In genomic region chr11:119693253-119693815, GRCh38 we compare ENCODE assay signal across 19 cellular contexts. TPM values are rescaled to one million over a fixed set of nuclear protein-coding genes. Genes with fewer than 3 reads are reported as not detected.
A peak's percentile ranks its signal among the peaks of the same experiment; 100 is the strongest.
DNase-seq lines count a peak whose midpoint lies in the region; ATAC-seq, FAIRE-seq and TF ChIP-seq lines count a peak whose summit lies in the region.
"Had no signal": no experiment of that assay in that cellular context is flagged by ENCODE, and none has a peak within 500 bp of the region (broad histone marks: within the 10 kb centered on the region; RNA-seq: fewer than 3 reads in every experiment).

No MANE protein-coding gene starts in this region.

- no peak overlapping the region; the same call in 1 of the 2 replicates for H2BK5ac ChIP-seq in H1 (ENCODE audit: low read depth, low read length)

- H3K4me1 ChIP-seq in H1 (replicated peaks in 1 of 4; ENCODE audit: control insufficient read depth in 3 of 4, insufficient read depth in 4 of 4, low read length in 3 of 4) (peaks cover 11 to 74% (median 50%) of the 10 kb centered on the region in 4 experiments), thymus (ENCODE audit: control insufficient read depth, insufficient read depth, low read length) (peaks cover 36% of the 10 kb centered on the region)
- H3K4me1 ChIP-seq: psoas muscle had no signal

- H2BK120ac ChIP-seq in H1 (replicated peaks; ENCODE audit: low read depth, low read length) = no peak overlapping the region

- H3K79me1 ChIP-seq in H1 (ENCODE audit: low read depth, low read length) = peaks cover 39% of the 10 kb centered on the region

- H3K4ac ChIP-seq in H1 (replicated peaks; ENCODE audit: insufficient read length, low read depth, low read length) = no peak overlapping the region

- H3K9me3 Mint-ChIP-seq in activated CD4-positive, alpha-beta T cell treated with anti-CD3 and anti-CD28 coated beads for 36 hours (ENCODE audit: low read depth) = no peaks in the 10 kb centered on the region
- H3K9me3 Mint-ChIP-seq: activated CD4-positive, alpha-beta T cell treated with anti-CD3 and anti-CD28 coated beads, Interleukin-2, amount 10 ng/mL, durations not matched to agents 24 days and 14 days; IgD-negative memory B cell; stimulated activated naive CD8-positive, alpha-beta T cell treated with anti-CD3 and anti-CD28 coated beads, Interleukin-15, amount 100 ng/mL, for 72 hours; T-helper 1 cell treated with Interleukin-12 subunit alpha and Interleukin-12 subunit beta and Interleukin-4 antibody, amounts not matched to agents 30 μg/mL and 1 μg/mL, for 36 hours had no signal

- no peak for DNase-seq in activated CD4-positive, alpha-beta T cell treated with anti-CD3 and anti-CD28 coated beads for 36 hours
- no peak for DNase-seq in activated CD4-positive, alpha-beta T cell treated with anti-CD3 and anti-CD28 coated beads for 48 hours
- peak; percentile 44 to 58 for DNase-seq in NCI-H526 (lab: John Stamatoyannopoulos, UW)
- no peak for DNase-seq in H1 (ENCODE audit: low read depth in 1 of 2, low spot score in 2 of 2)
- DNase-seq in NCI-H2196 (lab: John Stamatoyannopoulos, UW; ENCODE audit: unreplicated experiment) = no peak
- no peak for DNase-seq in epidermal melanocyte (ENCODE audit: insufficient read length, low spot score)
- DNase-seq in SIG-M5 (lab: John Stamatoyannopoulos, UW) = no peak
- DNase-seq: activated CD4-positive, alpha-beta T cell treated with anti-CD3 and anti-CD28 coated beads, Interleukin-2, amount 10 ng/mL, durations not matched to agents 24 days and 14 days; CD8-positive, alpha-beta memory T cell; foreskin melanocyte; GF-D8; left ventricle myocardium inferior; NCI-H1092 treated with DMSO at 0.1 percent for 48 hours; NCI-H446; psoas muscle; stimulated activated naive CD8-positive, alpha-beta T cell treated with anti-CD3 and anti-CD28 coated beads, Interleukin-15, amount 100 ng/mL, for 72 hours had no signal

- no peak overlapping the region for H2BK15ac ChIP-seq in H1 (ENCODE audit: low read length)

- CTCF ChIA-PET in activated CD4-positive, alpha-beta T cell treated with anti-CD3 and anti-CD28 coated beads for 36 hours (lab: Charles Lee) = interaction anchor here (0.7 to 1.2 kb wide), 4 partner anchors 9 to 415 kb away, joined by 3 to 5 read pairs (median 3); no protein-coding TSS in a partner anchor
- CTCF ChIA-PET in H1 (lab: Charles Lee; ENCODE audit: partially characterized antibody) = interaction anchor here (0.6 to 9.2 kb wide), 22 partner anchors 8 to 420 kb away, joined by 3 to 110 read pairs (median 4); partner anchors contain the start of gene NECTIN1

- no peak overlapping the region for H3K27ac Mint-ChIP-seq in activated CD4-positive, alpha-beta T cell treated with anti-CD3 and anti-CD28 coated beads for 36 hours
- H3K27ac Mint-ChIP-seq: activated CD4-positive, alpha-beta T cell treated with anti-CD3 and anti-CD28 coated beads, Interleukin-2, amount 10 ng/mL, durations not matched to agents 24 days and 14 days; T-helper 1 cell treated with Interleukin-12 subunit alpha and Interleukin-12 subunit beta and Interleukin-4 antibody, amounts not matched to agents 30 μg/mL and 1 μg/mL, for 36 hours had no signal

- H3K27me3 ChIP-seq in H1 (replicated peaks in 1 of 4; ENCODE audit: control insufficient read depth in 3 of 4, extremely low read depth in 1 of 4, insufficient read depth in 3 of 4, low read length in 3 of 4) (no peaks in the 10 kb centered on the region), thymus (ENCODE audit: control insufficient read depth, insufficient read depth) (no peaks in the 10 kb centered on the region)

- no peak overlapping the region for H3K14ac ChIP-seq in H1 (ENCODE audit: insufficient read length)

- no peak overlapping the region for H2AFZ ChIP-seq in H1 (ENCODE audit: low read length)

- H3K4me3 ChIP-seq in H1 (ENCODE audit: extremely low read depth in 1 of 4, insufficient read depth in 2 of 4, low read depth in 3 of 4, low read length in 4 of 4) (no peak overlapping the region), thymus (ENCODE audit: low read length) (no peak overlapping the region)
- H3K4me3 ChIP-seq: left ventricle myocardium inferior, psoas muscle had no signal

- H3K23ac ChIP-seq in H1 (ENCODE audit: insufficient read length) = no peak overlapping the region

- no peak overlapping the region for H2BK12ac ChIP-seq in H1 (ENCODE audit: low read depth, low read length)

- no peak for FAIRE-seq in H1 (lab: Jason Lieb, UNC)

- H3K27ac ChIP-seq in H1 (ENCODE audit: low read depth, low read length) = no peak overlapping the region
- H3K27ac ChIP-seq in thymus (ENCODE audit: low read depth) = peak overlapping the region; percentile 68
- H3K27ac ChIP-seq: left ventricle myocardium inferior, psoas muscle had no signal

- peaks cover 14% of the 10 kb centered on the region for H3K4me1 Mint-ChIP-seq in activated CD4-positive, alpha-beta T cell treated with anti-CD3 and anti-CD28 coated beads for 36 hours

- H4K91ac ChIP-seq in H1 (replicated peaks; ENCODE audit: insufficient read length, low read length) = no peak overlapping the region

- intact Hi-C loops in activated CD4-positive, alpha-beta T cell treated with anti-CD3 and anti-CD28 coated beads for 36 hours (cut with DNase I, micrococcal nuclease) = no loop called here

- no peak overlapping the region for H3K9ac ChIP-seq in H1 (replicated peaks in 1 of 4; ENCODE audit: extremely low read depth in 1 of 4, low read depth in 3 of 4, low read length in 3 of 4)

- POLR2A ChIA-PET in activated CD4-positive, alpha-beta T cell treated with anti-CD3 and anti-CD28 coated beads for 36 hours (lab: Charles Lee) = no interaction called here
- POLR2A ChIA-PET in H1 (lab: Charles Lee; ENCODE audit: partially characterized antibody) = interaction anchor here (0.6 to 1.6 kb wide), 6 partner anchors 9 to 767 kb away, joined by 3 to 4 read pairs (median 3); no protein-coding TSS in a partner anchor

- peaks cover 0 to 90% of the 10 kb centered on the region in 2 experiments; a peak in 2 of 4 replicates for H3K79me2 ChIP-seq in H1 (ENCODE audit: control insufficient read depth in 1 of 2, insufficient read depth in 2 of 2, low read length in 2 of 2)

- H3K56ac ChIP-seq in H1 (replicated peaks; ENCODE audit: insufficient read length, low read depth, low read length) = no peak overlapping the region

- WGBS in H1 (ENCODE audit: extremely low coverage in 1 of 2, insufficient coverage in 1 of 2, insufficient read length in 1 of 2, insufficient replicate concordance in 2 of 2, low coverage in 1 of 2, low lambda C conversion rate in 2 of 2, missing lambda C conversion rate in 1 of 2), 2 experiments = 75% methylated on average over 6 of the region's 7 CpGs; no CpG with 5 or more reads in 1 of the 2 experiments
- 66% methylated on average over 7 of the region's 7 CpGs for WGBS in thymus

- TF ChIP-seq RAD21 in H1 (IDR thresholded peaks at IDR 0.05 in 1 of 2, conservative IDR thresholded peaks at IDR 0.05 in 1 of 2; ENCODE audit: low read depth in 2 of 2, low read length in 2 of 2) = no peak

- H4K5ac ChIP-seq in H1 (ENCODE audit: insufficient read length, low read depth, low read length) = no peak overlapping the region

- H3K9me3 ChIP-seq in H1 (ENCODE audit: insufficient read depth in 2 of 2, low read depth in 1 of 2, low read length in 1 of 2) (no peaks in the 10 kb centered on the region), thymus (ENCODE audit: control insufficient read depth) (no peaks in the 10 kb centered on the region)
- H3K9me3 ChIP-seq: left ventricle myocardium inferior, psoas muscle had no signal

- H3K27me3 Mint-ChIP-seq in activated CD4-positive, alpha-beta T cell treated with anti-CD3 and anti-CD28 coated beads for 36 hours = no peaks in the 10 kb centered on the region
- H3K27me3 Mint-ChIP-seq: activated CD4-positive, alpha-beta T cell treated with anti-CD3 and anti-CD28 coated beads, Interleukin-2, amount 10 ng/mL, durations not matched to agents 24 days and 14 days had no signal

- no peak overlapping the region for H3K18ac ChIP-seq in H1 (ENCODE audit: extremely low read depth, low read length)

- no peak overlapping the region for H3K4me3 Mint-ChIP-seq in activated CD4-positive, alpha-beta T cell treated with anti-CD3 and anti-CD28 coated beads for 36 hours
- H3K4me3 Mint-ChIP-seq: activated CD4-positive, alpha-beta T cell treated with anti-CD3 and anti-CD28 coated beads, Interleukin-2, amount 10 ng/mL, durations not matched to agents 24 days and 14 days; stimulated activated naive CD8-positive, alpha-beta T cell treated with anti-CD3 and anti-CD28 coated beads, Interleukin-15, amount 100 ng/mL, for 72 hours; T-helper 1 cell treated with Interleukin-12 subunit alpha and Interleukin-12 subunit beta and Interleukin-4 antibody, amounts not matched to agents 30 μg/mL and 1 μg/mL, for 36 hours had no signal

- H2BK20ac ChIP-seq in H1 (ENCODE audit: low read length) = no peak overlapping the region

- ATAC-seq in activated CD4-positive, alpha-beta T cell treated with anti-CD3 and anti-CD28 coated beads for 36 hours = peak; percentile 36
- ATAC-seq: psoas muscle; stimulated activated naive CD8-positive, alpha-beta T cell treated with anti-CD3 and anti-CD28 coated beads, Interleukin-15, amount 100 ng/mL, for 72 hours had no signal

- H4K20me1 ChIP-seq in H1 (replicated peaks in 1 of 2; ENCODE audit: control insufficient read depth in 1 of 2, insufficient read depth in 2 of 2, low read length in 2 of 2) = peaks cover 46 to 53% of the 10 kb centered on the region in 2 experiments

- no peak for TF ChIP-seq POLR2A in H1 (IDR thresholded peaks at IDR 0.05; ENCODE audit: control extremely low read depth in 1 of 2, low read depth in 2 of 2, low read length in 2 of 2)

- TF ChIP-seq CTCF in H1 (IDR thresholded peaks at IDR 0.05; ENCODE audit: control extremely low read depth in 1 of 3, insufficient read depth in 1 of 3, low read depth in 1 of 3, low read length in 3 of 3) = no peak

- 0 out of 2 replicates have a peak overlapping the region, but pooled peaks have one; percentile 15 for H2AK5ac ChIP-seq in H1 (ENCODE audit: low read depth, low read length)

- no peaks in the 10 kb centered on the region for H3K23me2 ChIP-seq in H1 (ENCODE audit: low read depth, low read length)

- peak overlapping the region in 1 of 2 experiments; percentile 25; a peak in 1 of 4 replicates for H3K4me2 ChIP-seq in H1 (ENCODE audit: insufficient read depth in 1 of 2, low read depth in 2 of 2, low read length in 2 of 2)

- no peak for TF ChIP-seq EP300 in H1 (IDR thresholded peaks at IDR 0.05; ENCODE audit: borderline replicate concordance in 1 of 2, low read depth in 2 of 2, low read length in 2 of 2)

- H3K36me3 Mint-ChIP-seq in activated CD4-positive, alpha-beta T cell treated with anti-CD3 and anti-CD28 coated beads for 36 hours (ENCODE audit: low read depth) = no peaks in the 10 kb centered on the region
- H3K36me3 Mint-ChIP-seq: CD8-positive, alpha-beta memory T cell; IgD-negative memory B cell had no signal

- H4K8ac ChIP-seq in H1 (ENCODE audit: extremely low read depth, insufficient read depth, low read length) = no peak overlapping the region

- 0 out of 8 replicates have a peak, but pooled peaks cover 0 to 2% (median 0%) of the 10 kb centered on the region in 4 experiments for H3K36me3 ChIP-seq in H1 (ENCODE audit: control insufficient read depth in 2 of 4, insufficient read depth in 4 of 4, low read length in 3 of 4)
- no peaks in the 10 kb centered on the region for H3K36me3 ChIP-seq in thymus (ENCODE audit: control insufficient read depth, insufficient read depth)
- H3K36me3 ChIP-seq: left ventricle myocardium inferior had no signal

RNA-seq across cellular contexts. Expression of gene NECTIN1, which starts 35.7 kb away (rescaled TPM):
- total RNA-seq in activated CD4-positive, alpha-beta T cell treated with anti-CD3 and anti-CD28 coated beads for 36 hours = 1 to 10 TPM; 1.6 to 1.7 TPM
- total RNA-seq in H1 (2021; fragmentation: NEBNext Ultra II Directional; extraction: Animal tissue kit (Norgen Biotek cat#: 25700)) = 97.6 and 97.7 TPM in 2 replicates
- polyA plus RNA-seq in H1 (2011; rRNA removed) (43.2 and 63.0 TPM in 2 replicates), thymus (11.7 TPM)
- 43.8 TPM for polyA plus RNA-seq in H1 (2011; cell fraction: cytosol; rRNA removed)
- polyA plus RNA-seq in H1 (2011; cell fraction: nucleus; rRNA removed) = 74.6 TPM
- polyA plus RNA-seq in H1 (2012, experiment 1 of 2) = 69.0 to 102 TPM (median 89.4 TPM) in 4 replicates
- 73.5 TPM for polyA plus RNA-seq in H1 (2012, experiment 2 of 2)
- polyA plus RNA-seq in H1 (2013, experiment 1 of 2) = 93.0 TPM
- 97.4 TPM for polyA plus RNA-seq in H1 (2013, experiment 2 of 2)
- polyA minus RNA-seq in H1 (2011; rRNA and poly(A)+ RNA removed) = 104 and 120 TPM in 2 replicates
- polyA minus RNA-seq in H1 (2011; cell fraction: cytosol; rRNA and poly(A)+ RNA removed) = 68.6 TPM
- polyA minus RNA-seq in H1 (2011; cell fraction: nucleus; rRNA and poly(A)+ RNA removed) = 58.5 TPM

Comparison
In these comparisons a context has a peak if more than half of its experiments do, and no peak if none do; other contexts are left out.
1. DNase-seq: peak in NCI-H526 (2 of 2); none in activated CD4-positive, alpha-beta T cell treated with anti-CD3 and anti-CD28 coated beads for 36 hours (single experiment), activated CD4-positive, alpha-beta T cell treated with anti-CD3 and anti-CD28 coated beads for 48 hours (single experiment), H1 (0 of 2), NCI-H2196 (single experiment), epidermal melanocyte (single experiment) and SIG-M5 (single experiment).
2. RNA of gene NECTIN1, which starts 35.7 kb away (total RNA-seq): 97.6 to 97.7 TPM in H1; 1.6 to 1.7 TPM in activated CD4-positive, alpha-beta T cell treated with anti-CD3 and anti-CD28 coated beads for 36 hours; every median in the first group is over 10 times any median in the second.